ENCODE assay signal across 1 cellular context in the genomic region with DNA sequence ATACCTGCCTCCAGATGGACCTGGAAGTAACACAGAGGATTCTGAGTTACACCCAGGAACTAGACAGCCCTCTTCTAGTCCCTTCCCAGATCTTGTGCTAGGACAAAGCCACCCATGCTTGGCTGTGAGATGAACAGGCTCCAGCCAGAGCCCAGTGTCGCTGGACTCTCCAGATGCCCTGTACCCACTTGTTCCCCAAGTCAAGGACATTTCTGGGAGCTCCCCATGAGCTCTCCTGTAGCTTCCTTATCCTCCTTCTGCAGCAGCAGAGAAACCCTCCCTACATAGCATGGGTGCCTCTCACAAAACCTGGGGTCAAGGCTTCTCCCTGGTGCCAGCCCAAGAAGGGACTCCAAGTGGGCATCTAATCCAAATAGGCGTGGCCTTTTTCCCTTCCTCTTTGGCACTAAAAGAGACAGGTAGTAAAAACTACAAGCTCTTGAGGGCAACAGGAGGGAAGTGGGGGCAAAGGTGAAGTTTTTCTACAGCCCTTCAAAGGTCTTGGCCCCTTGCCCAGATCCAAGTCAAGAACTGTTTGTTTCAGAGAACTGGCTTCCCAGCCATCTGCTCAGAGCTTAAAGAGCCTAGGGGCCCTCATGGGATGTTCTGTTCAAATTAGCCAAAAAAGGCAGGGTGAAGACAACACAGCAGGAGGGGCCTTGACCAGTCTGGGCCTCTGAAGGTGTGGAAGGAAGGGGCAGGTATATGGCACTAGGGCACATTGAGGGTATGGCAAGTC.
TF ChIP-seq lines count a peak whose summit lies in the region.

No MANE protein-coding gene starts in this region.

TF ChIP-seq in K562, 482 proteins besides CTCF, POLR2A, EP300 and RAD21 (continued from another document):
- TF ChIP-seq, protein P1, sequence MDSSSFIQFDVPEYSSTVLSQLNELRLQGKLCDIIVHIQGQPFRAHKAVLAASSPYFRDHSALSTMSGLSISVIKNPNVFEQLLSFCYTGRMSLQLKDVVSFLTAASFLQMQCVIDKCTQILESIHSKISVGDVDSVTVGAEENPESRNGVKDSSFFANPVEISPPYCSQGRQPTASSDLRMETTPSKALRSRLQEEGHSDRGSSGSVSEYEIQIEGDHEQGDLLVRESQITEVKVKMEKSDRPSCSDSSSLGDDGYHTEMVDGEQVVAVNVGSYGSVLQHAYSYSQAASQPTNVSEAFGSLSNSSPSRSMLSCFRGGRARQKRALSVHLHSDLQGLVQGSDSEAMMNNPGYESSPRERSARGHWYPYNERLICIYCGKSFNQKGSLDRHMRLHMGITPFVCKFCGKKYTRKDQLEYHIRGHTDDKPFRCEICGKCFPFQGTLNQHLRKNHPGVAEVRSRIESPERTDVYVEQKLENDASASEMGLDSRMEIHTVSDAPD (CRISPR knock-in tag; IDR thresholded peaks at IDR 0.05) = no peak
- no peak for TF ChIP-seq NFE2L1 (tag; IDR thresholded peaks at IDR 0.05; ENCODE audit: borderline replicate concordance, low read depth)
